Comparison of ENCODE assay signal across 8 cellular contexts in the genomic region with DNA sequence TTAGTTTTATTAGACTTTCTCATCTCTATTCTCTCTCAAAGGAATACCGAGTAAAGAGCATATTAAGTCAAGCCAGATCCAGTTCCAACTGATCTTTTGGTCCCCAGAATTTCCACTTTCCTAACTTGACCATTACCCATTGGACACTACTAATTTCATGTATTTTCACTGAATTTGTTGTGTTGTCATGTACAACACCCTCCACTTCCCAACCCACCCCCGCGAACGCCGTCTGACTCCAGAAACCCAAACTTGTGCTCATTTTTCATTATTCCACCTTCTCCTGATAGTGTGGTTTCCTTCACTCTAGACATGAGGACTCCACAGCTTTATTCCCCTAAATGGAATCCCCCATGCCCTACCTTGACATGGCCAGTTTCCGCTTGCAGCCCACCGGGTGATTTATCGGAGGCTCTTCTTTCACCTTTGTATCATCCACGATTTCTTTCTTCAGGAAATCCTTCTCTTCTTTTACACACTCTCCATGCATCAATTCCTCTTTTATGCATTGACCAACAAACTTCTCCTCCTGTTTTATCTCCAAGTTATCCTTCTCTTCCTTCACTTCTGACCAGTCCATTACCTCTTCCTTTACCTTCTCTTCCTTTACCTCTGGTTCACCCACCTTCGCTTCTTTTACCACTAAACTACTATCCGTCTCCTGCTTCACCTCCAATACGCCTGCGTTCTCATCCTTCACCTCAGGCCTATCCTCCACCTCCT. TPM values are rescaled to one million over a fixed set of nuclear protein-coding genes. Genes with fewer than 3 reads are reported as not detected.
DNase-seq lines count a peak whose midpoint lies in the region; ATAC-seq and TF ChIP-seq lines count a peak whose summit lies in the region.

No MANE protein-coding gene starts in this region.

- H3K36me3 ChIP-seq in esophagus muscularis mucosa, result peaks cover 0 to 26% (median 11%) of the 10 kb centered on the region in 4 donors
- peaks cover 0 to 16% of the 10 kb centered on the region in 2 donors for H3K36me3 ChIP-seq in gastrocnemius medialis

- peak overlapping the region; percentile 79 to 86 (median 82) for H3K27ac ChIP-seq in esophagus muscularis mucosa (replicated peaks in 1 of 4)
- peak overlapping the region; percentile 80 to 91 (median 88) for H3K27ac ChIP-seq in gastrocnemius medialis

- ATAC-seq in GM19395 (IDR thresholded peaks at IDR 0.05; ENCODE audit: unreplicated experiment) (peak; percentile 35), gastrocnemius medialis (peak in 1 of 2 donors; percentile 45)

- POLR2A ChIA-PET in AG04449 (lab: Yijun Ruan, JAX), result interaction anchor here (1.2 to 1.6 kb wide), 2 partner anchors 96 to 131 kb away, joined by 3 to 4 read pairs; no protein-coding TSS in a partner anchor

- CTCF ChIA-PET in AG04449 (lab: Yijun Ruan, JAX), result interaction anchor here (1.1 to 8.3 kb wide), 5 partner anchors 10 to 177 kb away, joined by 3 to 69 read pairs (median 4); no protein-coding TSS in a partner anchor

- WGBS in esophagus muscularis mucosa, result 20% methylated on average over 13 of the region's 13 CpGs

- H3K9me3 ChIP-seq in esophagus muscularis mucosa (no peaks in the 10 kb centered on the region), gastrocnemius medialis (no peaks in the 10 kb centered on the region)

- DNase-seq in AG04449 (ENCODE audit: low read depth, low spot score), result no peak
- DNase-seq in LNCaP clone FGC (ENCODE audit: low read depth), result no peak
- DNase-seq in esophagus muscularis mucosa (ENCODE audit: extremely low spot score), result no peak
- no peak for DNase-seq in gastrocnemius medialis
- no peak for DNase-seq in cerebellar cortex (ENCODE audit: low spot score)
- DNase-seq in NCI-H524 treated with DMSO at 0.1 percent for 48 hours (lab: John Stamatoyannopoulos, UW), result no peak
- no peak for DNase-seq in OCI-M1 (lab: John Stamatoyannopoulos, UW)

- peak overlapping the region; percentile 90 for H3K4me3 ChIP-seq in AG04449 (ENCODE audit: low read depth, low read length)
- peak overlapping the region; percentile 93 for H3K4me3 ChIP-seq in LNCaP clone FGC (ENCODE audit: low read depth, low read length)
- H3K4me3 ChIP-seq in esophagus muscularis mucosa, result peak overlapping the region; percentile 68 to 80 (median 71)
- peak overlapping the region; percentile 63 to 92 (median 78) for H3K4me3 ChIP-seq in gastrocnemius medialis

- no peak for TF ChIP-seq EP300 in esophagus muscularis mucosa (IDR thresholded peaks at IDR 0.05)

- H3K27me3 ChIP-seq in esophagus muscularis mucosa (no peaks in the 10 kb centered on the region), gastrocnemius medialis (no peaks in the 10 kb centered on the region)

- in situ Hi-C loops in gastrocnemius medialis (cut with MboI; ENCODE audit: low sequenced_read_pairs in 4 of 4), result no loop called here

- no peak for TF ChIP-seq POLR2A in esophagus muscularis mucosa (IDR thresholded peaks at IDR 0.05; ENCODE audit: low read depth)
- TF ChIP-seq POLR2A in gastrocnemius medialis (IDR thresholded peaks at IDR 0.05), result no peak

- TF ChIP-seq CTCF in AG04449 (IDR thresholded peaks at IDR 0.05; ENCODE audit: insufficient read depth, low read length, missing control alignments) (no peak), LNCaP clone FGC (IDR thresholded peaks at IDR 0.05; ENCODE audit: control insufficient read depth, extremely low read depth, insufficient read depth) (no peak), esophagus muscularis mucosa (IDR thresholded peaks at IDR 0.05) (no peak), gastrocnemius medialis (IDR thresholded peaks at IDR 0.05 in 4 of 5, conservative IDR thresholded peaks at IDR 0.05 in 1 of 5) (no peak)

- intact Hi-C loops in esophagus muscularis mucosa (cut with DNase I) (no loop called here), gastrocnemius medialis (cut with DNase I; ENCODE audit: low total_unique reads) (loop anchor here (5.0 kb wide), 2 partner anchors 110 to 400 kb away; no protein-coding TSS in a partner anchor)

- peaks cover 12 to 25% (median 18%) of the 10 kb centered on the region in 4 donors for H3K4me1 ChIP-seq in esophagus muscularis mucosa
- H3K4me1 ChIP-seq in gastrocnemius medialis, result peaks cover 11 to 19% of the 10 kb centered on the region in 2 donors

RNA-seq across cellular contexts. Expression of gene ZNHIT6, which starts 0.8 kb away (rescaled TPM):
- total RNA-seq in esophagus muscularis mucosa (10 to 100 TPM; 12.8 to 16.8 (median 15.5) TPM), gastrocnemius medialis (10 to 100 TPM in 1 of 4 donors, 1 to 10 TPM in 3; 6.6 to 11.4 (median 7.8) TPM)
